Comparison of ENCODE assay signal across 8 cellular contexts in the genomic region with DNA sequence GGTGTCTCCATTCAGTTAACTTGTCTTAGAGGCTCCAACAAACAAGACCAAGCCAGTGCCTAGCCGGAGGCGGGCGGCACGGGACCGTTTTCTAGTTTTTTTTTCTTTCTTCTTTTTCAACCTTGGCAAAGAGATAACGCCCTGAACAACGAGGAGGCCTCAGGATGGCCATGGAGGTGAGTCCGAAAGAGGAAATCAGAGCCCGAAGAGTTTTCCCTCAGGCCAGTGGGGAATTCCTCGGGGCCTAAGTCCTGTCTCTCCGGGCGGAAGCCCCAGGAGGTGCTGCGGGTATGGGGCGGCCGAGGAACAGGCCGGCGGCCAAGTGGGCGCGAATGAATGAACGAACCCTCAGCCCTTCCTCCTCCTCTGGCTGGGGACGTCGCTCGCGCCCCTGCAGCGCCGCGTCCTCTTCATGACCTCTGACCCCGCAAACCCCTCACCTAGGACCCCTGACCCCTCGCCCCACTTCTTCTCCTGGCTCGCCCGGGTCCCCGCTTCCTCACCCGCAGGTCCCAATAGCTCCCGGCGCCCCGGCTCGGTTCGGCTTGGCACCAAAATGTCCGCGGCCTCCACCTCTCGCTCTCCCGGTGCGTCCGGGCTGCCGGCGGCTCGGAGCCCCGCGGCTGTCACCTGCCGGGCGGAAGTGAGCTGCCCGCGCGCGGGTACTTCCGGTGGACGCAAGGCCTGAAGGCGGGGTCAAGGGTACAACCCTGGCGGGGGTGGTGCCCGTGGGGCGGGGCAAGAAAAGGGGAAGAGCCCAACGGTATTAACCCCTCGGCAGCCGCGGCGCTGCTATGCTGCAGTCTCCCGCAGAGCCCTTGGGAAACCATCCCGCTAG. TPM values are rescaled to one million over a fixed set of nuclear protein-coding genes. Genes with fewer than 3 reads are reported as not detected.
A peak's percentile ranks its signal among the peaks of the same experiment; 100 is the strongest.
DNase-seq lines count a peak whose midpoint lies in the region; ATAC-seq and TF ChIP-seq lines count a peak whose summit lies in the region.

Gene AP1B1 (minus strand): TSS at position 650 of the 838 bp plus-strand sequence. CDS start 21,327 bp downstream, outside the sequence.

- H3K9me3 Mint-ChIP-seq in T-helper 1 cell treated with Interleukin-12 subunit alpha and Interleukin-12 subunit beta and Interleukin-4 antibody, amounts not matched to agents 30 μg/mL and 1 μg/mL, for 36 hours = no peaks in the 10 kb centered on the region
- no peaks in the 10 kb centered on the region for H3K9me3 Mint-ChIP-seq in progenitor cell of endocrine pancreas (ENCODE audit: low read depth)

- ATAC-seq in HG02884 (IDR thresholded peaks at IDR 0.05; ENCODE audit: unreplicated experiment) = peak; percentile 89
- ATAC-seq in left cardiac atrium = peak; percentile 98 to 99
- peak; percentile 99 for ATAC-seq in upper lobe of right lung

- DNase-seq in GM13976 (ENCODE audit: low spot score) = peak; percentile 98
- DNase-seq in NCI-H1694 treated with DMSO at 0.1 percent for 48 hours (lab: John Stamatoyannopoulos, UW) = peak; percentile 74
- peak; percentile 69 for DNase-seq in amniotic stem cell (lab: John Stamatoyannopoulos, UW)
- peak; percentile 96 for DNase-seq in left cardiac atrium
- peak; percentile 89 for DNase-seq in progenitor cell of endocrine pancreas (ENCODE audit: low spot score, unreplicated experiment)
- DNase-seq in upper lobe of right lung = peak; percentile 99

- no peaks in the 10 kb centered on the region for H3K27me3 ChIP-seq in upper lobe of right lung

- no peaks in the 10 kb centered on the region for H3K36me3 ChIP-seq in upper lobe of right lung

- peak within 1 kb of the TSS; percentile 82 for H3K27ac Mint-ChIP-seq in T-helper 1 cell treated with Interleukin-12 subunit alpha and Interleukin-12 subunit beta and Interleukin-4 antibody, amounts not matched to agents 30 μg/mL and 1 μg/mL, for 36 hours
- peak within 1 kb of the TSS; percentile 85 for H3K27ac Mint-ChIP-seq in progenitor cell of endocrine pancreas

- TF ChIP-seq CTCF in GM13976 (IDR thresholded peaks at IDR 0.05; ENCODE audit: borderline replicate concordance, control extremely low read depth, extremely low read depth, insufficient read depth, missing control alignments) (peak; percentile 12), progenitor cell of endocrine pancreas (IDR thresholded peaks at IDR 0.05; ENCODE audit: unreplicated experiment) (no peak), upper lobe of right lung (IDR thresholded peaks at IDR 0.05) (no peak)

- in situ Hi-C loops in GM13976 (cut with MboI; ENCODE audit: low sequenced_read_pairs, unreplicated experiment) = no loop called here

- H3K27ac ChIP-seq in upper lobe of right lung = peak within 1 kb of the TSS; percentile 84

- H3K36me3 Mint-ChIP-seq in T-helper 1 cell treated with Interleukin-12 subunit alpha and Interleukin-12 subunit beta and Interleukin-4 antibody, amounts not matched to agents 30 μg/mL and 1 μg/mL, for 36 hours (ENCODE audit: low read depth) = peaks cover 10% of the 10 kb centered on the region
- no peaks in the 10 kb centered on the region for H3K36me3 Mint-ChIP-seq in progenitor cell of endocrine pancreas (ENCODE audit: insufficient read depth)

- H3K27me3 Mint-ChIP-seq in T-helper 1 cell treated with Interleukin-12 subunit alpha and Interleukin-12 subunit beta and Interleukin-4 antibody, amounts not matched to agents 30 μg/mL and 1 μg/mL, for 36 hours (ENCODE audit: low read depth) = no peaks in the 10 kb centered on the region
- H3K27me3 Mint-ChIP-seq in progenitor cell of endocrine pancreas = no peaks in the 10 kb centered on the region

- peaks cover 25% of the 10 kb centered on the region for H3K4me1 Mint-ChIP-seq in T-helper 1 cell treated with Interleukin-12 subunit alpha and Interleukin-12 subunit beta and Interleukin-4 antibody, amounts not matched to agents 30 μg/mL and 1 μg/mL, for 36 hours (ENCODE audit: low read depth)
- H3K4me1 Mint-ChIP-seq in progenitor cell of endocrine pancreas (ENCODE audit: low read depth) = peaks cover 36% of the 10 kb centered on the region

- H3K4me1 ChIP-seq in upper lobe of right lung = peaks cover 44% of the 10 kb centered on the region

- no peaks in the 10 kb centered on the region for H3K9me3 ChIP-seq in upper lobe of right lung

- intact Hi-C loops in left cardiac atrium (cut with DNase I) (no loop called here), upper lobe of right lung (cut with DNase I) (no loop called here)

- peak within 1 kb of the TSS; percentile 83 for H3K4me3 ChIP-seq in upper lobe of right lung

- H3K4me3 Mint-ChIP-seq in T-helper 1 cell treated with Interleukin-12 subunit alpha and Interleukin-12 subunit beta and Interleukin-4 antibody, amounts not matched to agents 30 μg/mL and 1 μg/mL, for 36 hours = peak within 1 kb of the TSS; percentile 91
- H3K4me3 Mint-ChIP-seq in progenitor cell of endocrine pancreas (ENCODE audit: low read depth) = peak within 1 kb of the TSS; percentile 88

RNA-seq across cellular contexts. Expression of gene AP1B1, which starts in this region (rescaled TPM):
- total RNA-seq in left cardiac atrium (10 to 100 TPM; 44.2 to 44.6 TPM), progenitor cell of endocrine pancreas (59.6 and 60.3 TPM in 2 replicates), upper lobe of right lung (62.4 TPM)

Comparison
In these comparisons a context has a peak if more than half of its experiments do, and no peak if none do; other contexts are left out.
1. Peak in every context shown above with its lines: DNase-seq, ATAC-seq, H3K4me3 ChIP-seq and H3K27ac ChIP-seq.